8 cellular contexts compared by ENCODE assay signal in the genomic region with DNA sequence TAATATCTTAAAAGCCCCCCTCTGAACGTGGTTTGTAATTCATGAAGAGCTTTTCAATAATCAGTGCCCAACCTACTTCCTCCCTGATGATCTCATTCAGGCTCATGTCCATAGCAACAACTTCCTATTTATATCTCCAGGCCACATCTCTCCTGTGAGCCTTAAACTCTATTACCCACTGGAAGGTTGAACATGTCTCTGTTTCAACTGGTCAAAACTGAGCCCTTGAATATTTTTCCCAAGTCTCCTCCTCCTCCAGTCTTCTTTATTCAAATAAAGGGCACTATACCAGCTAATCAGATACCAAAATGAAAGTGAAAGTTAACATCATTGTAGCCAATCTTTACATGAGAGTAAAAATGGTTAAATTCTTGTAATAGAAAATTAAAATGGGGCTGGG.
DNase-seq lines count a peak whose midpoint lies in the region; ATAC-seq and TF ChIP-seq lines count a peak whose summit lies in the region.

No MANE protein-coding gene starts in this region.

- POLR2A ChIA-PET in activated CD4-positive, alpha-beta memory T cell treated with anti-CD3 and anti-CD28 coated beads for 36 hours (lab: Charles Lee) = no interaction called here

- H3K27ac ChIP-seq in right lobe of liver (peak overlapping the region in 1 of 3 donors; percentile 10), prostate gland (no peak overlapping the region)

- WGBS in right lobe of liver (ENCODE audit: insufficient coverage, low coverage, low lambda C conversion rate, missing lambda C conversion rate) = 12% methylated on average over 1 of the region's 1 CpG
- 15% methylated on average over 1 of the region's 1 CpG for WGBS in prostate gland

- H3K4me3 ChIP-seq in right lobe of liver = no peak overlapping the region
- H3K4me3 ChIP-seq in prostate gland = no peak overlapping the region

- intact Hi-C loops in CD14-positive monocyte (cut with micrococcal nuclease) (loop anchor here in 1 of 2 donors (2.0 kb wide), 1 partner anchor 13 kb away; no protein-coding TSS in a partner anchor), right lobe of liver (cut with DNase I) (no loop called here), prostate gland (cut with DNase I) (no loop called here)
- intact Hi-C loops in activated CD4-positive, alpha-beta memory T cell treated with anti-CD3 and anti-CD28 coated beads for 36 hours (cut with micrococcal nuclease) = no loop called here

- H3K4me1 ChIP-seq in right lobe of liver (no peaks in the 10 kb centered on the region), prostate gland (replicated peaks) (no peaks in the 10 kb centered on the region)

- H3K4me1 Mint-ChIP-seq in CD14-positive monocyte (peaks cover 34% of the 10 kb centered on the region), type B pancreatic cell (ENCODE audit: unreplicated experiment) (peaks cover 35% of the 10 kb centered on the region)
- H3K4me1 Mint-ChIP-seq in activated CD4-positive, alpha-beta memory T cell treated with anti-CD3 and anti-CD28 coated beads for 36 hours (ENCODE audit: low read depth) = peaks cover 27% of the 10 kb centered on the region

- no peaks in the 10 kb centered on the region for H3K9me3 ChIP-seq in right lobe of liver
- H3K9me3 ChIP-seq in prostate gland = no peaks in the 10 kb centered on the region

- H3K4me3 Mint-ChIP-seq in CD14-positive monocyte (peak overlapping the region; percentile 50 to 60), type B pancreatic cell (no peak overlapping the region)
- H3K4me3 Mint-ChIP-seq in activated CD4-positive, alpha-beta memory T cell treated with anti-CD3 and anti-CD28 coated beads for 36 hours = peak overlapping the region; percentile 30

- no peaks in the 10 kb centered on the region for H3K27me3 ChIP-seq in right lobe of liver
- no peaks in the 10 kb centered on the region for H3K27me3 ChIP-seq in prostate gland (replicated peaks; ENCODE audit: insufficient read depth)

- no peak for DNase-seq in CD14-positive monocyte (ENCODE audit: low spot score)
- peak; percentile 90 for DNase-seq in M059J (ENCODE audit: low read depth)
- no peak for DNase-seq in activated CD4-positive, alpha-beta memory T cell treated with anti-CD3 and anti-CD28 coated beads for 36 hours
- DNase-seq in right lobe of liver = no peak
- no peak for DNase-seq in prostate gland (ENCODE audit: low spot score)
- DNase-seq in type B pancreatic cell (ENCODE audit: extremely low spot score, unreplicated experiment) = no peak

- TF ChIP-seq POLR2A in right lobe of liver (IDR thresholded peaks at IDR 0.05) (no peak), prostate gland (IDR thresholded peaks at IDR 0.05) (no peak)

- no peaks in the 10 kb centered on the region for H3K36me3 ChIP-seq in right lobe of liver
- H3K36me3 ChIP-seq in prostate gland = no peaks in the 10 kb centered on the region

- H3K27ac Mint-ChIP-seq in CD14-positive monocyte (peak overlapping the region; percentile 83 to 95 (median 89)), type B pancreatic cell (no peak overlapping the region)
- H3K27ac Mint-ChIP-seq in activated CD4-positive, alpha-beta memory T cell treated with anti-CD3 and anti-CD28 coated beads for 36 hours = peak overlapping the region; percentile 49

- H3K27me3 Mint-ChIP-seq in CD14-positive monocyte (ENCODE audit: low read depth in 3 of 3) (no peaks in the 10 kb centered on the region), type B pancreatic cell (no peaks in the 10 kb centered on the region)
- H3K27me3 Mint-ChIP-seq in activated CD4-positive, alpha-beta memory T cell treated with anti-CD3 and anti-CD28 coated beads for 36 hours = no peaks in the 10 kb centered on the region

- H3K36me3 Mint-ChIP-seq in CD14-positive monocyte = no peaks in the 10 kb centered on the region
- H3K36me3 Mint-ChIP-seq in activated CD4-positive, alpha-beta memory T cell treated with anti-CD3 and anti-CD28 coated beads for 36 hours = no peaks in the 10 kb centered on the region
- no peaks in the 10 kb centered on the region for H3K36me3 Mint-ChIP-seq in type B pancreatic cell

- no peak for TF ChIP-seq CTCF in CD14-positive monocyte (IDR thresholded peaks at IDR 0.05)
- TF ChIP-seq CTCF in right lobe of liver (IDR thresholded peaks at IDR 0.05) = no peak
- TF ChIP-seq CTCF in prostate gland (IDR thresholded peaks at IDR 0.05) = no peak
- TF ChIP-seq CTCF in type B pancreatic cell (conservative IDR thresholded peaks at IDR 0.05) = no peak

- peak; percentile 54 for ATAC-seq in GM19043 (IDR thresholded peaks at IDR 0.05; ENCODE audit: low read depth, unreplicated experiment)
- peak; percentile 38 to 72 (median 54) for ATAC-seq in right lobe of liver
- no peak for ATAC-seq in HG03469 (IDR thresholded peaks at IDR 0.05; ENCODE audit: unreplicated experiment)

- CTCF ChIA-PET in activated CD4-positive, alpha-beta memory T cell treated with anti-CD3 and anti-CD28 coated beads for 36 hours (lab: Charles Lee) = no interaction called here

- H3K9me3 Mint-ChIP-seq in CD14-positive monocyte = no peaks in the 10 kb centered on the region
- H3K9me3 Mint-ChIP-seq in activated CD4-positive, alpha-beta memory T cell treated with anti-CD3 and anti-CD28 coated beads for 36 hours = no peaks in the 10 kb centered on the region
- H3K9me3 Mint-ChIP-seq in type B pancreatic cell = peaks cover 5% of the 10 kb centered on the region
